In genomic region chr3:122730240-122730639, GRCh38 we compare ENCODE assay signal across 1 cellular context.
TF ChIP-seq lines count a peak whose summit lies in the region.

No MANE protein-coding gene starts in this region.

TF ChIP-seq in K562, 482 proteins besides CTCF, POLR2A, EP300 and RAD21 (continued from another document and continues in another):
- TF ChIP-seq E2F1 (CRISPR knock-in tag; IDR thresholded peaks at IDR 0.05) (no peak), MBD2 (IDR thresholded peaks at IDR 0.05; ENCODE audit: borderline replicate concordance, low read depth) (no peak), TAL1 (IDR thresholded peaks at IDR 0.05) (peak; percentile 80), NFATC3 (IDR thresholded peaks at IDR 0.05) (no peak), THAP12 (CRISPR knock-in tag; IDR thresholded peaks at IDR 0.05) (no peak), LEF1 (IDR thresholded peaks at IDR 0.05) (peak; percentile 36; the same call in 1 of the 2 replicates), TEAD1 (CRISPR knock-in tag; IDR thresholded peaks at IDR 0.05) (no peak), CCAR2 (IDR thresholded peaks at IDR 0.05; ENCODE audit: low read depth, low read length) (no peak), ZNF766 (CRISPR knock-in tag; conservative IDR thresholded peaks at IDR 0.05) (no peak), SRSF3 (IDR thresholded peaks at IDR 0.05; ENCODE audit: insufficient read depth, low read length) (no peak), POLR2AphosphoS5 (IDR thresholded peaks at IDR 0.05; ENCODE audit: control insufficient read depth, insufficient read depth, low read depth, low read length) (peak; percentile 71), PHTF2 (CRISPR knock-in tag; IDR thresholded peaks at IDR 0.05) (no peak), YY1 (IDR thresholded peaks at IDR 0.05; ENCODE audit: borderline replicate concordance in 1 of 3, control insufficient read depth in 1 of 3, extremely low read depth in 1 of 3, insufficient read depth in 3 of 3, insufficient read length in 1 of 3, insufficient replicate concordance in 2 of 3, low read depth in 1 of 3, low read length in 2 of 3) (peak in 1 of 3 experiments; percentile 14), ZNF384 (IDR thresholded peaks at IDR 0.05; ENCODE audit: low read depth, low read length) (peak; percentile 45; the same call in 1 of the 2 replicates), ZNF780A (CRISPR knock-in tag; IDR thresholded peaks at IDR 0.05) (no peak), SNRNP70 (optimal IDR thresholded peaks at IDR 0.05; ENCODE audit: low read depth, low read length) (no peak), HBP1 (CRISPR knock-in tag; IDR thresholded peaks at IDR 0.05) (no peak), KAT8 (IDR thresholded peaks at IDR 0.05; ENCODE audit: low read depth) (no peak), MEF2D (tag; conservative IDR thresholded peaks at IDR 0.05; ENCODE audit: low read depth) (no peak), EHMT2 (IDR thresholded peaks at IDR 0.05) (no peak), ZNF764 (CRISPR knock-in tag; IDR thresholded peaks at IDR 0.05; ENCODE audit: low read depth) (no peak), XRCC3 (IDR thresholded peaks at IDR 0.05) (no peak), ARID1B (IDR thresholded peaks at IDR 0.05) (peak; percentile 86), ZNF324 (CRISPR knock-in tag; IDR thresholded peaks at IDR 0.05) (no peak), TEAD4 (IDR thresholded peaks at IDR 0.05; ENCODE audit: low read length) (peak; percentile 78), TEAD4 (CRISPR knock-in tag; IDR thresholded peaks at IDR 0.05; ENCODE audit: borderline replicate concordance) (no peak), NCOA2 (IDR thresholded peaks at IDR 0.05; ENCODE audit: partially characterized antibody in 2 of 2) (no peak), MBD1 (CRISPR knock-in tag; IDR thresholded peaks at IDR 0.05) (no peak), HNRNPL (IDR thresholded peaks at IDR 0.05; ENCODE audit: low read depth, low read length) (no peak), KLF16 (IDR thresholded peaks at IDR 0.05) (peak; percentile 47; the same call in 1 of the 2 replicates), CLOCK (CRISPR knock-in tag; IDR thresholded peaks at IDR 0.05; ENCODE audit: borderline replicate concordance) (no peak), ZNF717 (CRISPR knock-in tag; IDR thresholded peaks at IDR 0.05) (no peak), CHD2 (IDR thresholded peaks at IDR 0.05; ENCODE audit: low read depth, low read length) (no peak), RB1 (IDR thresholded peaks at IDR 0.05; ENCODE audit: low read depth) (no peak), ZBTB34 (CRISPR knock-in tag; IDR thresholded peaks at IDR 0.05) (no peak), ZBTB9 (CRISPR knock-in tag; IDR thresholded peaks at IDR 0.05) (no peak), ETS1 (conservative IDR thresholded peaks at IDR 0.05; ENCODE audit: control insufficient read depth, low read depth, low read length) (no peak), SMAD3 (CRISPR knock-in tag; conservative IDR thresholded peaks at IDR 0.05) (no peak), BCL6 (CRISPR knock-in tag; IDR thresholded peaks at IDR 0.05) (no peak), SRSF7 (optimal IDR thresholded peaks at IDR 0.05; ENCODE audit: low read depth, low read length) (no peak), KLF13 (tag; IDR thresholded peaks at IDR 0.05; ENCODE audit: borderline replicate concordance, low read depth) (no peak), ZNF695 (CRISPR knock-in tag; IDR thresholded peaks at IDR 0.05) (no peak), HMGXB4 (CRISPR knock-in tag; IDR thresholded peaks at IDR 0.05) (no peak), ELK3 (CRISPR knock-in tag; IDR thresholded peaks at IDR 0.05) (no peak), SMAD4 (CRISPR knock-in tag; conservative IDR thresholded peaks at IDR 0.05) (no peak), HDAC2 (IDR thresholded peaks at IDR 0.05) (no peak), ZBTB49 (CRISPR knock-in tag; IDR thresholded peaks at IDR 0.05; ENCODE audit: borderline replicate concordance) (no peak), RNF2 (IDR thresholded peaks at IDR 0.05) (no peak), SIN3B (IDR thresholded peaks at IDR 0.05; ENCODE audit: low read depth) (no peak)
